1 cellular context compared by ENCODE assay signal in the genomic region with DNA sequence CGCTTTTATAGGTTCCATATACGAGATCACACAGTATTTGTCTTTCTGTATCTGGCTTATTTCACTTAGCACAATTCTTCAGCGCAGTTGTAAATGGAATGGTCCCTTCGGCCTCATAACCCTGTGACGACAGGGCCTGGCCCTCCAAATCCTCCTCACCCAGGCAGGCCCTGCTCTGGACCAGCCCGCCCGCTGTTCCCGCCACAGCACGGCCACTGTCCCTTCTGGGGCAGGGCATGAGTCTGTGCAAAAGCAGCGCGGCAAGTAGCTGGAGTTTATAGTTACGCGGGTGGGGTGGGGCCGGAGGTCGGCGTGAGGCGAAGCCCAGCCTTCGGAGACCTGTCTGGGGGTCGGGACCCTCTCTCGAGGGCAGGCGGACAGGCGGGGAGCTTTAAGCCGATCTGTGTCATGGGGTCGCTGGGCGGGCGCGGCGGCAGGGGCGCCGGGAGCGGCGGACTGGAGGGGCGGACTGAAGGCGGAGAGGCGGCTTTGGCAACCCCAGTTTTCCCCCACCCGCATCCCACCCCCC.
TF ChIP-seq lines count a peak whose summit lies in the region.

No MANE protein-coding gene starts in this region.

TF ChIP-seq in WTC11, 78 proteins besides CTCF, POLR2A, EP300 and RAD21 (continued from another document):
- TF ChIP-seq, protein P1, sequence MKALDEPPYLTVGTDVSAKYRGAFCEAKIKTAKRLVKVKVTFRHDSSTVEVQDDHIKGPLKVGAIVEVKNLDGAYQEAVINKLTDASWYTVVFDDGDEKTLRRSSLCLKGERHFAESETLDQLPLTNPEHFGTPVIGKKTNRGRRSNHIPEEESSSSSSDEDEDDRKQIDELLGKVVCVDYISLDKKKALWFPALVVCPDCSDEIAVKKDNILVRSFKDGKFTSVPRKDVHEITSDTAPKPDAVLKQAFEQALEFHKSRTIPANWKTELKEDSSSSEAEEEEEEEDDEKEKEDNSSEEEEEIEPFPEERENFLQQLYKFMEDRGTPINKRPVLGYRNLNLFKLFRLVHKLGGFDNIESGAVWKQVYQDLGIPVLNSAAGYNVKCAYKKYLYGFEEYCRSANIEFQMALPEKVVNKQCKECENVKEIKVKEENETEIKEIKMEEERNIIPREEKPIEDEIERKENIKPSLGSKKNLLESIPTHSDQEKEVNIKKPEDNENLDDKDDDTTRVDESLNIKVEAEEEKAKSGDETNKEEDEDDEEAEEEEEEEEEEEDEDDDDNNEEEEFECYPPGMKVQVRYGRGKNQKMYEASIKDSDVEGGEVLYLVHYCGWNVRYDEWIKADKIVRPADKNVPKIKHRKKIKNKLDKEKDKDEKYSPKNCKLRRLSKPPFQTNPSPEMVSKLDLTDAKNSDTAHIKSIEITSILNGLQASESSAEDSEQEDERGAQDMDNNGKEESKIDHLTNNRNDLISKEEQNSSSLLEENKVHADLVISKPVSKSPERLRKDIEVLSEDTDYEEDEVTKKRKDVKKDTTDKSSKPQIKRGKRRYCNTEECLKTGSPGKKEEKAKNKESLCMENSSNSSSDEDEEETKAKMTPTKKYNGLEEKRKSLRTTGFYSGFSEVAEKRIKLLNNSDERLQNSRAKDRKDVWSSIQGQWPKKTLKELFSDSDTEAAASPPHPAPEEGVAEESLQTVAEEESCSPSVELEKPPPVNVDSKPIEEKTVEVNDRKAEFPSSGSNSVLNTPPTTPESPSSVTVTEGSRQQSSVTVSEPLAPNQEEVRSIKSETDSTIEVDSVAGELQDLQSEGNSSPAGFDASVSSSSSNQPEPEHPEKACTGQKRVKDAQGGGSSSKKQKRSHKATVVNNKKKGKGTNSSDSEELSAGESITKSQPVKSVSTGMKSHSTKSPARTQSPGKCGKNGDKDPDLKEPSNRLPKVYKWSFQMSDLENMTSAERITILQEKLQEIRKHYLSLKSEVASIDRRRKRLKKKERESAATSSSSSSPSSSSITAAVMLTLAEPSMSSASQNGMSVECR (CRISPR knock-in tag; IDR thresholded peaks at IDR 0.05; ENCODE audit: borderline replicate concordance) = peak; percentile 18; the same call in 1 of the 2 replicates
- TF ChIP-seq NFE2L1 (CRISPR knock-in tag; IDR thresholded peaks at IDR 0.05) = no peak
- 0 out of 2 replicates have a peak, but pooled peaks have one; percentile 18 for TF ChIP-seq ESRRA (CRISPR knock-in tag; IDR thresholded peaks at IDR 0.05; ENCODE audit: borderline replicate concordance)
- no peak for TF ChIP-seq TEAD4 (CRISPR knock-in tag; IDR thresholded peaks at IDR 0.05)
- TF ChIP-seq NR2C2 (CRISPR knock-in tag; IDR thresholded peaks at IDR 0.05) = no peak
- TF ChIP-seq RELA (CRISPR knock-in tag; IDR thresholded peaks at IDR 0.05; ENCODE audit: borderline replicate concordance) = no peak
- TF ChIP-seq MXD4 (CRISPR knock-in tag; IDR thresholded peaks at IDR 0.05; ENCODE audit: borderline replicate concordance) = no peak
- no peak for TF ChIP-seq ZNF121 (CRISPR knock-in tag; IDR thresholded peaks at IDR 0.05)
- TF ChIP-seq ETV6 (CRISPR knock-in tag; IDR thresholded peaks at IDR 0.05) = no peak
- TF ChIP-seq FOXK1 (CRISPR knock-in tag; IDR thresholded peaks at IDR 0.05) = no peak
- no peak for TF ChIP-seq CREM (CRISPR knock-in tag; IDR thresholded peaks at IDR 0.05)
